Comparison of ENCODE assay signal across 1 cellular context in genomic region chr5:177311723-177312648, GRCh38.
A peak's percentile ranks its signal among the peaks of the same experiment; 100 is the strongest.
TF ChIP-seq lines count a peak whose summit lies in the region.

Gene MXD3 (minus strand): TSS chr5:177311898. CDS start chr5:177311830, 68 bp downstream.

TF ChIP-seq in K562, 482 proteins besides CTCF, POLR2A, EP300 and RAD21 (continued from another document and continues in another):
- TF ChIP-seq ZNF766 (CRISPR knock-in tag; conservative IDR thresholded peaks at IDR 0.05) (no peak; the same call in 1 of the 2 replicates), CLOCK (CRISPR knock-in tag; IDR thresholded peaks at IDR 0.05; ENCODE audit: borderline replicate concordance) (no peak), NCOA4 (IDR thresholded peaks at IDR 0.05; ENCODE audit: partially characterized antibody) (no peak), MEF2A (IDR thresholded peaks at IDR 0.05; ENCODE audit: control insufficient read depth, low read depth, low read length) (no peak), RCOR1 (IDR thresholded peaks at IDR 0.05; ENCODE audit: borderline replicate concordance in 1 of 2, low read depth in 2 of 2, low read length in 2 of 2) (no peak), MAFK (IDR thresholded peaks at IDR 0.05; ENCODE audit: low read length) (no peak), SMARCA5 (IDR thresholded peaks at IDR 0.05) (no peak), HINFP (tag; conservative IDR thresholded peaks at IDR 0.05; ENCODE audit: low read depth) (no peak), TEAD1 (CRISPR knock-in tag; IDR thresholded peaks at IDR 0.05) (peak in 1 of 2 experiments; percentile 70; a peak in 2 of 4 replicates), KLF1 (tag; IDR thresholded peaks at IDR 0.05) (peak; percentile 44; the same call in 1 of the 2 replicates), CBFA2T2 (conservative IDR thresholded peaks at IDR 0.05) (peak; percentile 6; the same call in 1 of the 2 replicates), SETDB1 (IDR thresholded peaks at IDR 0.05; ENCODE audit: low read length) (no peak), ZNF785 (CRISPR knock-in tag; IDR thresholded peaks at IDR 0.05) (no peak), ELF4 (CRISPR knock-in tag; IDR thresholded peaks at IDR 0.05) (no peak), RBM22 (IDR thresholded peaks at IDR 0.05; ENCODE audit: low read depth, low read length, poor library complexity, severe bottlenecking) (peak; percentile 63), ASH1L (IDR thresholded peaks at IDR 0.05; ENCODE audit: borderline replicate concordance, low read depth, partially characterized antibody) (no peak), BRF1 (IDR thresholded peaks at IDR 0.05; ENCODE audit: borderline replicate concordance, extremely low read depth, insufficient read length) (no peak), TCFL5 (CRISPR knock-in tag; conservative IDR thresholded peaks at IDR 0.05) (no peak), MCM5 (IDR thresholded peaks at IDR 0.05; ENCODE audit: low read depth) (no peak), E2F1 (CRISPR knock-in tag; IDR thresholded peaks at IDR 0.05) (peak; percentile 100), NFATC3 (IDR thresholded peaks at IDR 0.05) (no peak), CBX8 (IDR thresholded peaks at IDR 0.05; ENCODE audit: borderline replicate concordance, extremely low read depth, low read depth, low read length, poor library complexity, severe bottlenecking) (no peak), L3MBTL2 (IDR thresholded peaks at IDR 0.05) (peak; percentile 94), ZBTB11 (CRISPR knock-in tag; IDR thresholded peaks at IDR 0.05) (peak in 2 of 3 experiments; percentile 81 to 83; a peak in 4 of 6 replicates), ZNF76 (CRISPR knock-in tag; IDR thresholded peaks at IDR 0.05; ENCODE audit: borderline replicate concordance) (no peak), SMAD3 (CRISPR knock-in tag; conservative IDR thresholded peaks at IDR 0.05) (no peak), ZNF79 (CRISPR knock-in tag; IDR thresholded peaks at IDR 0.05; ENCODE audit: low read depth) (no peak), MEF2D (tag; conservative IDR thresholded peaks at IDR 0.05; ENCODE audit: low read depth) (no peak), PATZ1 (CRISPR knock-in tag; IDR thresholded peaks at IDR 0.05; ENCODE audit: borderline replicate concordance) (no peak), ZSCAN32 (CRISPR knock-in tag; IDR thresholded peaks at IDR 0.05) (no peak), HMG20A (CRISPR knock-in tag; conservative IDR thresholded peaks at IDR 0.05) (no peak), ZBTB7A (IDR thresholded peaks at IDR 0.05; ENCODE audit: borderline replicate concordance, control insufficient read depth, low read depth, low read length) (peak; percentile 96), MED1 (CRISPR knock-in tag; IDR thresholded peaks at IDR 0.05; ENCODE audit: borderline replicate concordance) (no peak), TFAM (CRISPR knock-in tag; conservative IDR thresholded peaks at IDR 0.05) (no peak), TRIM24 (IDR thresholded peaks at IDR 0.05) (peak in 1 of 2 experiments; percentile 45; a peak in 1 of 4 replicates), TAF7 (tag; IDR thresholded peaks at IDR 0.05) (no peak), NBN (IDR thresholded peaks at IDR 0.05; ENCODE audit: low read depth) (peak; percentile 40; the same call in 1 of the 2 replicates), FOS (IDR thresholded peaks at IDR 0.05; ENCODE audit: extremely low read depth, insufficient read length) (peak; percentile 71), ZNF699 (CRISPR knock-in tag; IDR thresholded peaks at IDR 0.05; ENCODE audit: insufficient replicate concordance) (no peak), ZNF41 (CRISPR knock-in tag; conservative IDR thresholded peaks at IDR 0.05) (no peak), BRF2 (IDR thresholded peaks at IDR 0.05; ENCODE audit: borderline replicate concordance, insufficient read depth, insufficient read length) (no peak), CXXC5 (CRISPR knock-in tag; IDR thresholded peaks at IDR 0.05) (peak; percentile 82), ZNF449 (CRISPR knock-in tag; IDR thresholded peaks at IDR 0.05) (no peak), MXI1 (IDR thresholded peaks at IDR 0.05; ENCODE audit: low read depth, low read length) (peak; percentile 95), MEIS2 (IDR thresholded peaks at IDR 0.05; ENCODE audit: partially characterized antibody) (peak; percentile 72), ZNF143 (CRISPR knock-in tag; IDR thresholded peaks at IDR 0.05) (no peak), RBM15 (IDR thresholded peaks at IDR 0.05; ENCODE audit: insufficient read depth, low read length) (no peak), CHD4 (IDR thresholded peaks at IDR 0.05; ENCODE audit: insufficient read depth, insufficient replicate concordance, low read depth, low read length, poor library complexity, severe bottlenecking) (no peak), TEAD4 (IDR thresholded peaks at IDR 0.05; ENCODE audit: low read length) (no peak), TEAD4 (CRISPR knock-in tag; IDR thresholded peaks at IDR 0.05; ENCODE audit: borderline replicate concordance) (no peak), ZZZ3 (IDR thresholded peaks at IDR 0.05) (no peak), POLR2B (IDR thresholded peaks at IDR 0.05; ENCODE audit: low read depth, partially characterized antibody) (peak; percentile 32), VEZF1 (CRISPR knock-in tag; IDR thresholded peaks at IDR 0.05) (peak; percentile 90), PHB2 (IDR thresholded peaks at IDR 0.05; ENCODE audit: low read depth) (no peak), FOSL1 (tag; conservative IDR thresholded peaks at IDR 0.05) (peak; percentile 27; the same call in 1 of the 2 replicates), HDAC1 (IDR thresholded peaks at IDR 0.05) (peak in 1 of 2 experiments; percentile 99; a peak in 3 of 4 replicates), ETV6 (IDR thresholded peaks at IDR 0.05; ENCODE audit: borderline replicate concordance in 1 of 2, low read depth in 2 of 2, low read length in 1 of 2) (no peak), ETV6 (CRISPR knock-in tag; IDR thresholded peaks at IDR 0.05; ENCODE audit: borderline replicate concordance) (no peak), ATF4 (CRISPR knock-in tag; IDR thresholded peaks at IDR 0.05) (no peak)
